Comparison of ENCODE assay signal across 8 cellular contexts in genomic region chr7:114405427-114405826, GRCh38. TPM values are rescaled to one million over a fixed set of nuclear protein-coding genes. Genes with fewer than 3 reads are reported as not detected.
DNase-seq lines count a peak whose midpoint lies in the region; ATAC-seq, FAIRE-seq and TF ChIP-seq lines count a peak whose summit lies in the region.

No MANE protein-coding gene starts in this region.

- no peak for DNase-seq in activated CD8-positive, alpha-beta T cell treated with anti-CD3 and anti-CD28 coated beads for 36 hours
- no peak for DNase-seq in activated CD8-positive, alpha-beta T cell treated with anti-CD3 and anti-CD28 coated beads, Interleukin-2, amount 10 ng/mL, durations not matched to agents 7 days and 5 days
- DNase-seq in HepG2 (ENCODE audit: low spot score) (peak; percentile 30), D341Med (ENCODE audit: low spot score) (no peak)
- DNase-seq in activated naive CD8-positive, alpha-beta T cell treated with anti-CD3 and anti-CD28 coated beads, Interleukin-2, amount 50 U/mL, for 24 hours, result no peak

- no peaks in the 10 kb centered on the region for H3K9me3 ChIP-seq in HepG2 (ENCODE audit: low read length)

- intact Hi-C loops in activated CD8-positive, alpha-beta T cell treated with anti-CD3 and anti-CD28 coated beads for 36 hours (cut with micrococcal nuclease), result no loop called here
- intact Hi-C loops in HepG2 (cut with micrococcal nuclease; ENCODE audit: unreplicated experiment), result loop anchor here (1.0 kb wide), 3 partner anchors 134 to 379 kb away; no protein-coding TSS in a partner anchor

- H3K4me3 ChIP-seq in HepG2 (replicated peaks in 1 of 3; ENCODE audit: insufficient read depth in 1 of 3, low read depth in 2 of 3, low read length in 3 of 3), result no peak overlapping the region

- POLR2A ChIA-PET in activated CD8-positive, alpha-beta T cell treated with anti-CD3 and anti-CD28 coated beads for 36 hours (lab: Charles Lee), result no interaction called here
- POLR2A ChIA-PET in activated CD8-positive, alpha-beta T cell treated with anti-CD3 and anti-CD28 coated beads, Interleukin-2, amount 10 ng/mL, durations not matched to agents 7 days and 5 days (lab: Charles Lee), result no interaction called here
- POLR2A ChIA-PET in HepG2 (lab: Yijun Ruan, JAX), result no interaction called here

- H3K4me3 Mint-ChIP-seq in activated CD8-positive, alpha-beta T cell treated with anti-CD3 and anti-CD28 coated beads for 36 hours, result no peak overlapping the region
- no peak overlapping the region for H3K4me3 Mint-ChIP-seq in activated CD8-positive, alpha-beta T cell treated with anti-CD3 and anti-CD28 coated beads, Interleukin-2, amount 10 ng/mL, durations not matched to agents 7 days and 5 days
- H3K4me3 Mint-ChIP-seq in activated naive CD8-positive, alpha-beta T cell treated with anti-CD3 and anti-CD28 coated beads, Interleukin-2, amount 50 U/mL, for 24 hours, result no peak overlapping the region

- no peaks in the 10 kb centered on the region for H3K4me1 Mint-ChIP-seq in activated CD8-positive, alpha-beta T cell treated with anti-CD3 and anti-CD28 coated beads for 36 hours (ENCODE audit: low read depth)
- H3K4me1 Mint-ChIP-seq in activated CD8-positive, alpha-beta T cell treated with anti-CD3 and anti-CD28 coated beads, Interleukin-2, amount 10 ng/mL, durations not matched to agents 7 days and 5 days (ENCODE audit: low read depth), result no peaks in the 10 kb centered on the region
- no peaks in the 10 kb centered on the region for H3K4me1 Mint-ChIP-seq in activated naive CD8-positive, alpha-beta T cell treated with anti-CD3 and anti-CD28 coated beads, Interleukin-2, amount 50 U/mL, for 24 hours

- CTCF ChIA-PET in activated CD8-positive, alpha-beta T cell treated with anti-CD3 and anti-CD28 coated beads for 36 hours (lab: Charles Lee), result no interaction called here
- CTCF ChIA-PET in activated CD8-positive, alpha-beta T cell treated with anti-CD3 and anti-CD28 coated beads, Interleukin-2, amount 10 ng/mL, durations not matched to agents 7 days and 5 days (lab: Charles Lee), result no interaction called here
- CTCF ChIA-PET in HepG2 (lab: Yijun Ruan, JAX; ENCODE audit: low intra/inter-chr PET ratio, low total read pairs), result interaction anchor here (1.3 kb wide), 1 partner anchor 323 kb away, joined by 4 read pairs; no protein-coding TSS in a partner anchor

- no peaks in the 10 kb centered on the region for H3K9me3 Mint-ChIP-seq in activated CD8-positive, alpha-beta T cell treated with anti-CD3 and anti-CD28 coated beads for 36 hours
- H3K9me3 Mint-ChIP-seq in activated CD8-positive, alpha-beta T cell treated with anti-CD3 and anti-CD28 coated beads, Interleukin-2, amount 10 ng/mL, durations not matched to agents 7 days and 5 days (ENCODE audit: insufficient read depth), result no peaks in the 10 kb centered on the region
- no peaks in the 10 kb centered on the region for H3K9me3 Mint-ChIP-seq in activated naive CD8-positive, alpha-beta T cell treated with anti-CD3 and anti-CD28 coated beads, Interleukin-2, amount 50 U/mL, for 24 hours

- WGBS in HepG2 (ENCODE audit: low lambda C conversion rate), result 0% methylated on average over 2 of the region's 2 CpGs

- no peak overlapping the region for H2AFZ ChIP-seq in HepG2 (ENCODE audit: low read length)

- no peaks in the 10 kb centered on the region for H3K36me3 Mint-ChIP-seq in activated CD8-positive, alpha-beta T cell treated with anti-CD3 and anti-CD28 coated beads for 36 hours (ENCODE audit: low read depth)
- H3K36me3 Mint-ChIP-seq in activated CD8-positive, alpha-beta T cell treated with anti-CD3 and anti-CD28 coated beads, Interleukin-2, amount 10 ng/mL, durations not matched to agents 7 days and 5 days (ENCODE audit: low read depth), result no peaks in the 10 kb centered on the region
- no peaks in the 10 kb centered on the region for H3K36me3 Mint-ChIP-seq in activated naive CD8-positive, alpha-beta T cell treated with anti-CD3 and anti-CD28 coated beads, Interleukin-2, amount 50 U/mL, for 24 hours (ENCODE audit: low read depth)

- TF ChIP-seq POLR2A in HepG2 (IDR thresholded peaks at IDR 0.05; ENCODE audit: insufficient read depth in 1 of 2, low read depth in 2 of 2, low read length in 2 of 2), result no peak

- TF ChIP-seq RAD21 in HepG2 (CRISPR knock-in tag; IDR thresholded peaks at IDR 0.05), result no peak

- no peak for TF ChIP-seq EP300 in HepG2 (IDR thresholded peaks at IDR 0.05; ENCODE audit: low read depth in 2 of 2, low read length in 2 of 2)
- no peak for TF ChIP-seq EP300 in HepG2 (CRISPR knock-in tag; IDR thresholded peaks at IDR 0.05; ENCODE audit: borderline replicate concordance)

- FAIRE-seq in HepG2 (lab: Jason Lieb, UNC), result no peak

- H3K79me2 ChIP-seq in HepG2 (ENCODE audit: insufficient read depth, low read length), result no peaks in the 10 kb centered on the region

- no peaks in the 10 kb centered on the region for H4K20me1 ChIP-seq in HepG2 (ENCODE audit: insufficient read depth, low read length)

- ATAC-seq in activated CD8-positive, alpha-beta T cell treated with anti-CD3 and anti-CD28 coated beads for 36 hours, result no peak
- ATAC-seq in activated CD8-positive, alpha-beta T cell treated with anti-CD3 and anti-CD28 coated beads, Interleukin-2, amount 10 ng/mL, durations not matched to agents 7 days and 5 days, result no peak
- ATAC-seq in HG03432 (IDR thresholded peaks at IDR 0.05; ENCODE audit: unreplicated experiment), result peak; percentile 80
- peak; percentile 89 for ATAC-seq in SK-N-SH treated with all-trans-retinoic acid at 6 μM for 48 hours
- peak; percentile 86 for ATAC-seq in HepG2
- ATAC-seq in activated naive CD8-positive, alpha-beta T cell treated with anti-CD3 and anti-CD28 coated beads, Interleukin-2, amount 50 U/mL, for 24 hours, result no peak
- ATAC-seq in HG03460 (IDR thresholded peaks at IDR 0.05; ENCODE audit: unreplicated experiment), result no peak

- no peaks in the 10 kb centered on the region for H3K27me3 ChIP-seq in HepG2 (ENCODE audit: control insufficient read depth in 1 of 2, insufficient read depth in 2 of 2, low read length in 2 of 2)

- no TSS peak for BruUV-seq in HepG2 (replicated peaks; lab: Mats Ljungman, UMichigan)

- H3K36me3 ChIP-seq in HepG2 (replicated peaks in 1 of 2; ENCODE audit: control insufficient read depth in 1 of 2, insufficient read depth in 2 of 2, low read length in 2 of 2), result no peaks in the 10 kb centered on the region

- in situ Hi-C loops in HepG2 (cut with HindIII; ENCODE audit: extremely low pct_ligation_motif_present, low pct_unique_long_range_greater_than_20kb), result loop anchor here (25.0 kb wide), 1 partner anchor 318 kb away; no protein-coding TSS in a partner anchor

- H3K4me1 ChIP-seq in HepG2 (ENCODE audit: insufficient read depth, low read length), result no peaks in the 10 kb centered on the region

- no peak overlapping the region for H3K4me2 ChIP-seq in HepG2 (ENCODE audit: low read depth, low read length)

- no peak overlapping the region for H3K27ac Mint-ChIP-seq in activated CD8-positive, alpha-beta T cell treated with anti-CD3 and anti-CD28 coated beads for 36 hours
- no peak overlapping the region for H3K27ac Mint-ChIP-seq in activated CD8-positive, alpha-beta T cell treated with anti-CD3 and anti-CD28 coated beads, Interleukin-2, amount 10 ng/mL, durations not matched to agents 7 days and 5 days
- no peak overlapping the region for H3K27ac Mint-ChIP-seq in activated naive CD8-positive, alpha-beta T cell treated with anti-CD3 and anti-CD28 coated beads, Interleukin-2, amount 50 U/mL, for 24 hours

- peak; percentile 30 for TF ChIP-seq CTCF in activated CD8-positive, alpha-beta T cell treated with anti-CD3 and anti-CD28 coated beads for 36 hours (IDR thresholded peaks at IDR 0.05)
- peak; percentile 53 for TF ChIP-seq CTCF in HepG2 (CRISPR knock-in tag; IDR thresholded peaks at IDR 0.05)

- H3K27ac ChIP-seq in HepG2 (ENCODE audit: extremely low read length, insufficient read depth, low read length), result no peak overlapping the region

- H3K9ac ChIP-seq in HepG2 (ENCODE audit: insufficient read depth, low read depth, low read length), result no peak overlapping the region

- H3K27me3 Mint-ChIP-seq in activated CD8-positive, alpha-beta T cell treated with anti-CD3 and anti-CD28 coated beads for 36 hours, result no peaks in the 10 kb centered on the region
- H3K27me3 Mint-ChIP-seq in activated CD8-positive, alpha-beta T cell treated with anti-CD3 and anti-CD28 coated beads, Interleukin-2, amount 10 ng/mL, durations not matched to agents 7 days and 5 days (ENCODE audit: low read depth), result no peaks in the 10 kb centered on the region
- H3K27me3 Mint-ChIP-seq in activated naive CD8-positive, alpha-beta T cell treated with anti-CD3 and anti-CD28 coated beads, Interleukin-2, amount 50 U/mL, for 24 hours, result no peaks in the 10 kb centered on the region

TF ChIP-seq in SK-N-SH treated with all-trans-retinoic acid at 6 μM for 48 hours, 23 proteins besides CTCF, POLR2A, EP300 and RAD21 (continues in another document):
- TF ChIP-seq ZFP3 (CRISPR knock-in tag; IDR thresholded peaks at IDR 0.05), result no peak

TF ChIP-seq in HepG2, 621 proteins besides CTCF, POLR2A, EP300 and RAD21 (continues in another document):
- no peak for TF ChIP-seq PHF8 (CRISPR knock-in tag; IDR thresholded peaks at IDR 0.05)

RNA-seq across cellular contexts. Expression of gene FOXP2, which starts 9.2 kb away (rescaled TPM):
- not detected for total RNA-seq in activated CD8-positive, alpha-beta T cell treated with anti-CD3 and anti-CD28 coated beads for 36 hours
- not detected for total RNA-seq in activated CD8-positive, alpha-beta T cell treated with anti-CD3 and anti-CD28 coated beads, Interleukin-2, amount 10 ng/mL, durations not matched to agents 7 days and 5 days
- 0.04 TPM in 1 of 2 replicates, not detected in the other for total RNA-seq in HepG2 (2016; rRNA removed; fragmentation: Illumina TruSeq; extraction: Trizol)
- not detected in 2 replicates for total RNA-seq in HepG2 (2016; cell fraction: cytosol; rRNA removed; fragmentation: Illumina TruSeq; extraction: Trizol; ENCODE audit: low read depth)
- 0.09 TPM in 1 of 2 replicates, not detected in the other for total RNA-seq in HepG2 (2016; cell fraction: insoluble cytoplasmic fraction; rRNA removed; fragmentation: Illumina TruSeq; extraction: Trizol)
- total RNA-seq in HepG2 (2016; cell fraction: membrane; rRNA removed; fragmentation: Illumina TruSeq; extraction: Trizol), result not detected in 2 replicates
- total RNA-seq in HepG2 (2016; cell fraction: nucleus; rRNA removed; fragmentation: Illumina TruSeq; extraction: Trizol), result 0.19 and 0.22 TPM in 2 replicates
- polyA plus RNA-seq in HepG2 (2011; rRNA removed), result 0.69 and 0.90 TPM in 2 replicates
- polyA plus RNA-seq in HepG2 (2011; cell fraction: cytosol; rRNA removed), result 0.60 and 0.93 TPM in 2 replicates
- 0.92 and 1.1 TPM in 2 replicates for polyA plus RNA-seq in HepG2 (2011; cell fraction: nucleus; rRNA removed)
- polyA plus RNA-seq in HepG2 (2012), result 0.72 and 0.85 TPM in 2 replicates
- not detected in 2 replicates for polyA plus RNA-seq in HepG2 (2016; cell fraction: cytosol; fragmentation: Illumina TruSeq; extraction: Trizol; ENCODE audit: low read depth)
- 0.09 TPM in 1 of 2 replicates, not detected in the other for polyA plus RNA-seq in HepG2 (2016; cell fraction: insoluble cytoplasmic fraction; fragmentation: Illumina TruSeq; extraction: Trizol; ENCODE audit: low read depth)
- polyA plus RNA-seq in HepG2 (2016; cell fraction: membrane; fragmentation: Illumina TruSeq; extraction: Trizol; ENCODE audit: low read depth), result not detected in 2 replicates
- not detected in 2 replicates for polyA plus RNA-seq in HepG2 (2016; cell fraction: nucleus; fragmentation: Illumina TruSeq; extraction: Trizol; ENCODE audit: insufficient read depth, low read depth)
- polyA minus RNA-seq in HepG2 (2011; rRNA and poly(A)+ RNA removed; ENCODE audit: low replicate concordance), result 3.1 and 4.6 TPM in 2 replicates
- 0.99 and 1.2 TPM in 2 replicates for polyA minus RNA-seq in HepG2 (2011; cell fraction: cytosol; rRNA and poly(A)+ RNA removed)
- polyA minus RNA-seq in HepG2 (2011; cell fraction: nucleus; rRNA and poly(A)+ RNA removed), result 5.7 and 8.5 TPM in 2 replicates

Comparison
In these comparisons a context has a peak if more than half of its experiments do, and no peak if none do; other contexts are left out.
1. ATAC-seq: peak in HG03432 (single experiment), SK-N-SH treated with all-trans-retinoic acid at 6 μM for 48 hours (single experiment) and HepG2 (single experiment); none in activated CD8-positive, alpha-beta T cell treated with anti-CD3 and anti-CD28 coated beads for 36 hours (single experiment), activated CD8-positive, alpha-beta T cell treated with anti-CD3 and anti-CD28 coated beads, Interleukin-2, amount 10 ng/mL, durations not matched to agents 7 days and 5 days (single experiment), activated naive CD8-positive, alpha-beta T cell treated with anti-CD3 and anti-CD28 coated beads, Interleukin-2, amount 50 U/mL, for 24 hours (single experiment) and HG03460 (single experiment).